19 cellular contexts compared by ENCODE assay signal in genomic region chr11:28837599-28837998, GRCh38.
"Had no signal": no experiment of that assay in that cellular context is flagged by ENCODE, and none has a peak within 500 bp of the region (broad histone marks: within the 10 kb centered on the region; RNA-seq: fewer than 3 reads in every experiment).

No MANE protein-coding gene starts in this region.

- H3K4me3 Mint-ChIP-seq: activated T-cell treated with anti-CD3 and anti-CD28 coated beads, Interleukin-2, amount 50 U/mL, for 72 hours; natural killer cell had no signal

- DNase-seq: activated CD4-positive, alpha-beta T cell treated with anti-CD3 and anti-CD28 coated beads, Interleukin-2, amount 50 U/mL, for 1 hour; activated CD4-positive, CD25-positive, alpha-beta regulatory T cell treated with anti-CD3 and anti-CD28 coated beads, Interleukin-2, amount 50 U/mL, for 72 hours; activated effector memory CD4-positive, alpha-beta T cell treated with anti-CD3 and anti-CD28 coated beads, Interleukin-2, amount 50 U/mL, for 16 hours; activated naive CD4-positive, alpha-beta T cell treated with anti-CD3 and anti-CD28 coated beads, Interleukin-2, amount 50 U/mL, for 16 hours; activated T-cell treated with anti-CD3 and anti-CD28 coated beads, Interleukin-2, amount 50 U/mL, for 72 hours; aorta; cerebellar nuclear complex; cortex of kidney; effector CD4-positive, alpha-beta T cell; esophagus squamous epithelium; mesendoderm; natural killer cell; stimulated activated CD4-positive, alpha-beta T cell treated with anti-CD3 and anti-CD28 coated beads, Interleukin-2, amount 100 ng/mL, for 24 hours; stimulated activated naive CD8-positive, alpha-beta T cell treated with anti-CD3 and anti-CD28 coated beads, Interleukin-15, Interleukin-2, amounts not matched to agents 100 U/mL and 50 U/mL, for 24 hours; substantia nigra; tibial artery had no signal

- H3K4me3 ChIP-seq: esophagus squamous epithelium, tibial artery had no signal

- H3K27ac ChIP-seq: esophagus squamous epithelium, neutrophil, tibial artery, VCaP had no signal

- H3K36me3 Mint-ChIP-seq: natural killer cell had no signal

- H3K27ac Mint-ChIP-seq: activated T-cell treated with anti-CD3 and anti-CD28 coated beads, Interleukin-2, amount 50 U/mL, for 72 hours; natural killer cell had no signal

- H3K4me1 Mint-ChIP-seq: natural killer cell had no signal

- H3K9me3 ChIP-seq: esophagus squamous epithelium, neutrophil, tibial artery had no signal

- H3K36me3 ChIP-seq: esophagus squamous epithelium, neutrophil, tibial artery had no signal

- ATAC-seq: activated T-cell treated with anti-CD3 and anti-CD28 coated beads, Interleukin-2, amount 50 U/mL, for 72 hours; natural killer cell; stimulated activated naive CD8-positive, alpha-beta T cell treated with anti-CD3 and anti-CD28 coated beads, Interleukin-15, Interleukin-2, amounts not matched to agents 100 U/mL and 50 U/mL, for 24 hours had no signal

- H3K4me1 ChIP-seq: esophagus squamous epithelium had no signal

- FAIRE-seq: bronchial epithelial cell had no signal

- H3K27me3 ChIP-seq: esophagus squamous epithelium, neutrophil, tibial artery had no signal
